ENCODE assay signal across 25 cellular contexts in the genomic region with DNA sequence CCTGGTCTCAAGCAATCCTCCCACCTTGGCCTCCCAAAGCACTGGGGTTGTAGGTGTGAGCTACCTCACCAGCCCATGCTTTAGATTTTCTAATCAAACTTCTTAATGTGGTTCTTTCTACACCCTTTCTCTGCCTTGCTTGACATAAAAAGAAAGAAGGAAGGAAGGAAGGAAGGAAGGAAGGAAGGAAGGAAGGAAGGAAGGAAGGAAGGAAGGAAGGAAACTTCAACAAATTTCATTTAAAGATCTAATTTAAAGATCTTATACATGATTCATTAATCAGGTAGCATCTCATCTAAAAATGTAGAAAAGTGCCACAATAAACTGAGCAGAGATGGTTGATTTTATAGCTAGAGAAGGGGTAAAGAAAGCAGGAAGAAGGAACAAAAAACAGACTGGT.
"Had no signal": no experiment of that assay in that cellular context is flagged by ENCODE, and none has a peak within 500 bp of the region (broad histone marks: within the 10 kb centered on the region; RNA-seq: fewer than 3 reads in every experiment).

No MANE protein-coding gene starts in this region.

- DNase-seq: colonic mucosa; cortex of kidney; dermis blood vessel endothelial cell; dorsolateral prefrontal cortex; effector CD4-positive, alpha-beta T cell; effector CD8-positive, alpha-beta T cell; effector memory CD4-positive, alpha-beta T cell; effector memory CD8-positive, alpha-beta T cell; endodermal cell; erythroblast; esophagus squamous epithelium; foreskin fibroblast; foreskin keratinocyte; foreskin melanocyte; gastrocnemius medialis; glutamatergic neuron; head of caudate nucleus; heart left ventricle; heart right ventricle had no signal

- H3K36me3 ChIP-seq: colonic mucosa, esophagus muscularis mucosa, esophagus squamous epithelium, gastrocnemius medialis, gastroesophageal sphincter, heart left ventricle, heart right ventricle had no signal

- H3K4me2 ChIP-seq: hepatocyte had no signal

- H3K27ac ChIP-seq: colonic mucosa, coronary artery, dorsolateral prefrontal cortex, epithelial cell of prostate, esophagus muscularis mucosa, esophagus squamous epithelium, foreskin keratinocyte, gastrocnemius medialis, gastroesophageal sphincter, heart left ventricle, heart right ventricle, hepatocyte had no signal

- H3K27me3 ChIP-seq: colonic mucosa, esophagus muscularis mucosa, esophagus squamous epithelium, foreskin keratinocyte, gastrocnemius medialis, gastroesophageal sphincter, heart left ventricle, heart right ventricle, hepatocyte had no signal

- H3K4me3 ChIP-seq: colonic mucosa, coronary artery, dorsolateral prefrontal cortex, esophagus muscularis mucosa, esophagus squamous epithelium, gastrocnemius medialis, gastroesophageal sphincter, heart left ventricle, heart right ventricle, hepatocyte had no signal

- H3K4me1 ChIP-seq: colonic mucosa, esophagus muscularis mucosa, esophagus squamous epithelium, foreskin keratinocyte, gastrocnemius medialis, gastroesophageal sphincter, heart left ventricle, heart right ventricle had no signal

- ATAC-seq: effector memory CD8-positive, alpha-beta T cell; esophagus mucosa; foreskin keratinocyte; gastrocnemius medialis; gastroesophageal sphincter; heart left ventricle; heart right ventricle had no signal

- H3K9me3 ChIP-seq: colonic mucosa, esophagus muscularis mucosa, esophagus squamous epithelium, gastrocnemius medialis, gastroesophageal sphincter, heart left ventricle, heart right ventricle had no signal
